20 cellular contexts compared by ENCODE assay signal in the genomic region with DNA sequence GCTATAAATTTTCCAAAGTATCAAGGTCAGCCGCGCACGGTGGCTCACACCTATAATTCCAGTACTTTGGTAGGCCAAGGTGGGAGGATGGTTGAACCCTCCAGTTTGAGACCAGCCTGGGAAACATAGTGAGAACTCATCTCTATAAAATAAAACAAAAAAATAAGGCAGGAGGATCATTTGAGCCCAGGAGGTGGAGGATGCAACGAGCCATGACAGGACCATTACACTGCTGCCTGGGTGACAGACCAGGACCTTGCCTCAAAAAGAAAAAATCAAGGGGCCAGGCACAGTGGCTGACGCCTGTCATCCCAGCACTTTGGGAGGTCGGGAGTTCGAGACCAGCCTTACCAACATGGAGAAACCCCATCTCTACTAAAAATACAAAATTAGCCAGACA.
DNase-seq lines count a peak whose midpoint lies in the region; ATAC-seq, FAIRE-seq and TF ChIP-seq lines count a peak whose summit lies in the region.
"Had no signal": no experiment of that assay in that cellular context is flagged by ENCODE, and none has a peak within 500 bp of the region (broad histone marks: within the 10 kb centered on the region; RNA-seq: fewer than 3 reads in every experiment).

No MANE protein-coding gene starts in this region.

- 88% methylated on average over 7 of the region's 7 CpGs for WGBS in GM12878 (ENCODE audit: insufficient coverage, insufficient replicate concordance, low lambda C conversion rate, missing lambda C conversion rate)
- 94 to 98% (median 97%) methylated on average over 7 of the region's 7 CpGs for WGBS in psoas muscle, 3 donors

- DNase-seq in activated naive CD8-positive, alpha-beta T cell treated with anti-CD3 and anti-CD28 coated beads for 36 hours: no peak
- DNase-seq in MM.1S (no peak), GM12878 (ENCODE audit: low read depth, low spot score) (no peak), GM20000 (ENCODE audit: low spot score) (no peak), psoas muscle (no peak), iPS-NIHi7 (ENCODE audit: extremely low spot score) (no peak)
- DNase-seq: CD4-positive, alpha-beta T cell; DMS79; GDM1; HFFc6; KBM-7; NCI-H1436; NCI-H2029 treated with DMSO at 0.1 percent for 48 hours; NCI-H526; NK-92 treated with Interleukin-12 subunit alpha and Interleukin-12 subunit beta, amount 100 ng/mL, for 24 hours; Right ventricle myocardium superior; SK-N-SH had no signal

- CTCF ChIA-PET in GM12878 (lab: Yijun Ruan, JAX): interaction anchor here (1.0 to 1.1 kb wide), 2 partner anchors 20 to 74 kb away, joined by 3 to 4 read pairs; no protein-coding TSS in a partner anchor

- intact Hi-C loops in GM12878 (cut with micrococcal nuclease; ENCODE audit: unreplicated experiment) (no loop called here), psoas muscle (cut with DNase I) (no loop called here)

- H3K9me3 Mint-ChIP-seq in activated naive CD8-positive, alpha-beta T cell (ENCODE audit: low read depth): no peaks in the 10 kb centered on the region
- H3K9me3 Mint-ChIP-seq in activated naive CD8-positive, alpha-beta T cell treated with anti-CD3 and anti-CD28 coated beads for 36 hours: peaks cover 10% of the 10 kb centered on the region

- H3K9ac ChIP-seq in MM.1S (ENCODE audit: low read length): peak overlapping the region; percentile 50; the same call in 1 of the 2 replicates
- H3K9ac ChIP-seq in GM12878 (ENCODE audit: control insufficient read depth, insufficient read depth, low read length): no peak overlapping the region
- H3K9ac ChIP-seq: SK-N-SH had no signal

- H3K36me3 Mint-ChIP-seq in activated naive CD8-positive, alpha-beta T cell: peaks cover 9% of the 10 kb centered on the region
- H3K36me3 Mint-ChIP-seq in activated naive CD8-positive, alpha-beta T cell treated with anti-CD3 and anti-CD28 coated beads for 36 hours: peaks cover 29% of the 10 kb centered on the region

- H3K27me3 Mint-ChIP-seq in activated naive CD8-positive, alpha-beta T cell: no peaks in the 10 kb centered on the region
- H3K27me3 Mint-ChIP-seq in activated naive CD8-positive, alpha-beta T cell treated with anti-CD3 and anti-CD28 coated beads for 36 hours: no peaks in the 10 kb centered on the region
- H3K27me3 Mint-ChIP-seq: CD4-positive, alpha-beta T cell had no signal

- TF ChIP-seq EP300 in GM12878 (IDR thresholded peaks at IDR 0.05; ENCODE audit: borderline replicate concordance in 1 of 2, control insufficient read depth in 1 of 2, low read depth in 2 of 2, low read length in 2 of 2): no peak

- H3K27ac ChIP-seq in MM.1S (ENCODE audit: low read length) (peak overlapping the region; percentile 96; the same call in 1 of the 2 replicates), GM12878 (ENCODE audit: control insufficient read depth, insufficient read depth) (peak overlapping the region; percentile 71), psoas muscle (no peak overlapping the region)
- H3K27ac ChIP-seq: A549 had no signal

- H3K4me1 Mint-ChIP-seq in activated naive CD8-positive, alpha-beta T cell (ENCODE audit: low read depth): peaks cover 79% of the 10 kb centered on the region
- H3K4me1 Mint-ChIP-seq in activated naive CD8-positive, alpha-beta T cell treated with anti-CD3 and anti-CD28 coated beads for 36 hours: peaks cover 56% of the 10 kb centered on the region

- H3K27ac Mint-ChIP-seq in activated naive CD8-positive, alpha-beta T cell: peak overlapping the region; percentile 36
- H3K27ac Mint-ChIP-seq in activated naive CD8-positive, alpha-beta T cell treated with anti-CD3 and anti-CD28 coated beads for 36 hours: no peak overlapping the region
- H3K27ac Mint-ChIP-seq: CD4-positive, alpha-beta T cell; HFFc6 had no signal

- RAD21 ChIA-PET in GM12878 (lab: Charles Lee; ENCODE audit: unreplicated experiment): interaction anchor here (1.4 kb wide), 1 partner anchor 56 kb away, joined by 5 read pairs; no protein-coding TSS in a partner anchor

- H3F3A ChIP-seq in MM.1S (ENCODE audit: insufficient read depth, low read length): peaks cover 18% of the 10 kb centered on the region

- TF ChIP-seq CTCF in MM.1S (IDR thresholded peaks at IDR 0.05; ENCODE audit: low read length): no peak
- TF ChIP-seq CTCF in GM12878 (IDR thresholded peaks at IDR 0.05 in 2 of 3, conservative IDR thresholded peaks at IDR 0.05 in 1 of 3; ENCODE audit: control insufficient read depth in 2 of 3, extremely low read depth in 1 of 3, insufficient read depth in 1 of 3, low read depth in 3 of 3, low read length in 3 of 3): no peak
- TF ChIP-seq CTCF in GM20000 (IDR thresholded peaks at IDR 0.05; ENCODE audit: extremely low read depth, missing control alignments): no peak
- TF ChIP-seq CTCF in psoas muscle (IDR thresholded peaks at IDR 0.05): no peak

- H3K36me3 ChIP-seq in MM.1S (replicated peaks; ENCODE audit: insufficient read depth, low read length) (no peaks in the 10 kb centered on the region), GM12878 (ENCODE audit: control insufficient read depth in 2 of 2, insufficient read depth in 2 of 2, low read length in 1 of 2) (peaks cover 2 to 3% of the 10 kb centered on the region in 2 experiments; a peak in 3 of 4 replicates), psoas muscle (ENCODE audit: insufficient read depth in 1 of 2, low read depth in 1 of 2) (no peaks in the 10 kb centered on the region)

- no peaks in the 10 kb centered on the region for H3K9me3 ChIP-seq in MM.1S (replicated peaks; ENCODE audit: insufficient read depth, low read length)
- H3K9me3 ChIP-seq in GM12878 (replicated peaks; ENCODE audit: control insufficient read depth, insufficient read depth, low read length): peaks cover 25% of the 10 kb centered on the region
- no peaks in the 10 kb centered on the region for H3K9me3 ChIP-seq in psoas muscle
- H3K9me3 ChIP-seq: SK-N-SH had no signal

- peak overlapping the region; percentile 8 for H3K4me3 Mint-ChIP-seq in activated naive CD8-positive, alpha-beta T cell
- H3K4me3 Mint-ChIP-seq in activated naive CD8-positive, alpha-beta T cell treated with anti-CD3 and anti-CD28 coated beads for 36 hours: no peak overlapping the region
- H3K4me3 Mint-ChIP-seq: CD4-positive, alpha-beta T cell; HFFc6 had no signal

- H3K27me3 ChIP-seq in MM.1S (replicated peaks; ENCODE audit: insufficient read depth, low read length) (no peaks in the 10 kb centered on the region), GM12878 (replicated peaks in 1 of 2; ENCODE audit: control insufficient read depth in 2 of 2, insufficient read depth in 2 of 2, low read length in 1 of 2) (no peaks in the 10 kb centered on the region), psoas muscle (ENCODE audit: insufficient read depth in 3 of 3, low read length in 2 of 3) (no peaks in the 10 kb centered on the region)

- H3K79me2 ChIP-seq in MM.1S (ENCODE audit: low read length) (peaks cover 91% of the 10 kb centered on the region), GM12878 (ENCODE audit: control insufficient read depth, insufficient read depth, low read length) (peaks cover 96% of the 10 kb centered on the region)

- BruUV-seq in GM12878 (replicated peaks; lab: Mats Ljungman, UMichigan): no TSS peak

- SMC1A ChIA-PET in GM12878 (lab: Charles Lee; ENCODE audit: uncharacterized antibody, unreplicated experiment): interaction anchor here (0.6 to 1.5 kb wide), 3 partner anchors 15 to 364 kb away, joined by 3 to 4 read pairs (median 3); no protein-coding TSS in a partner anchor

- H3K4me3 ChIP-seq in MM.1S (ENCODE audit: low read length): no peak overlapping the region
- H3K4me3 ChIP-seq in GM12878: no peak overlapping the region
- H3K4me3 ChIP-seq in psoas muscle: no peak overlapping the region
- H3K4me3 ChIP-seq: A549 had no signal

- ATAC-seq in GM12878: no peak
- ATAC-seq in psoas muscle: no peak
- ATAC-seq: A549, Panc1 had no signal

- no peaks in the 10 kb centered on the region for H3K9me2 ChIP-seq in MM.1S (replicated peaks; ENCODE audit: insufficient read depth, low read length)
- H3K9me2 ChIP-seq: SK-N-SH had no signal

- H3K4me2 ChIP-seq in MM.1S (ENCODE audit: low read depth, low read length): peak overlapping the region; percentile 66; the same call in 1 of the 2 replicates
- H3K4me2 ChIP-seq in GM12878 (ENCODE audit: control insufficient read depth, insufficient read depth): peak overlapping the region; percentile 67
- H3K4me2 ChIP-seq: A549, SK-N-SH had no signal

- TF ChIP-seq POLR2A in GM12878 (IDR thresholded peaks at IDR 0.05; ENCODE audit: low read depth, low read length): no peak

- H4K20me1 ChIP-seq in MM.1S (ENCODE audit: insufficient read depth, low read length) (no peaks in the 10 kb centered on the region), GM12878 (ENCODE audit: control insufficient read depth, insufficient read depth) (no peaks in the 10 kb centered on the region)

- POLR2A ChIA-PET in GM12878 (lab: Charles Lee): interaction anchor here (1.4 kb wide), 1 partner anchor 9 kb away, joined by 5 read pairs; no protein-coding TSS in a partner anchor

- H3K4me1 ChIP-seq in MM.1S (ENCODE audit: low read length) (peaks cover 68% of the 10 kb centered on the region), GM12878 (ENCODE audit: control insufficient read depth, insufficient read depth, low read length) (peaks cover 33% of the 10 kb centered on the region), psoas muscle (peaks cover 34% of the 10 kb centered on the region)

- TF ChIP-seq RAD21 in GM12878 (IDR thresholded peaks at IDR 0.05; ENCODE audit: insufficient read depth, low read depth, low read length): no peak

- no peak for FAIRE-seq in GM12878 (lab: Jason Lieb, UNC)
- FAIRE-seq: A549 had no signal

- no peak overlapping the region for H2AFZ ChIP-seq in MM.1S (ENCODE audit: low read length)
- no peak overlapping the region for H2AFZ ChIP-seq in GM12878 (ENCODE audit: control insufficient read depth, low read depth, low read length)

- in situ Hi-C loops in GM12878 (cut with MboI): no loop called here

TF ChIP-seq in GM12878, 131 proteins besides CTCF, POLR2A, EP300 and RAD21 (continues in another document):
- no peak for TF ChIP-seq SP1 (IDR thresholded peaks at IDR 0.05; ENCODE audit: low read depth, low read length)
- TF ChIP-seq ZSCAN29 (IDR thresholded peaks at IDR 0.05): no peak
- TF ChIP-seq, protein P1, sequence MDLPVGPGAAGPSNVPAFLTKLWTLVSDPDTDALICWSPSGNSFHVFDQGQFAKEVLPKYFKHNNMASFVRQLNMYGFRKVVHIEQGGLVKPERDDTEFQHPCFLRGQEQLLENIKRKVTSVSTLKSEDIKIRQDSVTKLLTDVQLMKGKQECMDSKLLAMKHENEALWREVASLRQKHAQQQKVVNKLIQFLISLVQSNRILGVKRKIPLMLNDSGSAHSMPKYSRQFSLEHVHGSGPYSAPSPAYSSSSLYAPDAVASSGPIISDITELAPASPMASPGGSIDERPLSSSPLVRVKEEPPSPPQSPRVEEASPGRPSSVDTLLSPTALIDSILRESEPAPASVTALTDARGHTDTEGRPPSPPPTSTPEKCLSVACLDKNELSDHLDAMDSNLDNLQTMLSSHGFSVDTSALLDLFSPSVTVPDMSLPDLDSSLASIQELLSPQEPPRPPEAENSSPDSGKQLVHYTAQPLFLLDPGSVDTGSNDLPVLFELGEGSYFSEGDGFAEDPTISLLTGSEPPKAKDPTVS (IDR thresholded peaks at IDR 0.05; ENCODE audit: low read depth, low read length): no peak
- no peak for TF ChIP-seq CREB1 (IDR thresholded peaks at IDR 0.05; ENCODE audit: low read depth)
